1 cellular context compared by ENCODE assay signal in genomic region chr6:83696674-83697073, GRCh38.
TF ChIP-seq lines count a peak whose summit lies in the region.

No MANE protein-coding gene starts in this region.

TF ChIP-seq in Ishikawa, 13 proteins besides CTCF, POLR2A, EP300 and RAD21 (continued from another document):
- TF ChIP-seq CREB1 (IDR thresholded peaks at IDR 0.05; ENCODE audit: low read depth): no peak
- peak; percentile 61 for TF ChIP-seq NFIC (IDR thresholded peaks at IDR 0.05)
- no peak for TF ChIP-seq EGR1 (IDR thresholded peaks at IDR 0.05)
- TF ChIP-seq USF1 (IDR thresholded peaks at IDR 0.05): no peak
- TF ChIP-seq ZBTB7A (IDR thresholded peaks at IDR 0.05; ENCODE audit: low read depth): no peak
- no peak for TF ChIP-seq TAF1 (IDR thresholded peaks at IDR 0.05; ENCODE audit: low read depth)
- TF ChIP-seq TEAD4 (IDR thresholded peaks at IDR 0.05): peak; percentile 41; the same call in 1 of the 2 replicates
